3 cellular contexts compared by ENCODE assay signal in genomic region chr12:110921262-110921661, GRCh38.
TF ChIP-seq lines count a peak whose summit lies in the region.

No MANE protein-coding gene starts in this region.

TF ChIP-seq in SK-N-SH treated with all-trans-retinoic acid at 6 μM for 48 hours, 23 proteins besides CTCF, POLR2A, EP300 and RAD21:
- TF ChIP-seq ZNF565 (CRISPR knock-in tag; conservative IDR thresholded peaks at IDR 0.05; ENCODE audit: low read depth), result no peak
- no peak for TF ChIP-seq RARB (CRISPR knock-in tag; IDR thresholded peaks at IDR 0.05)
- TF ChIP-seq OSR1 (CRISPR knock-in tag; IDR thresholded peaks at IDR 0.05), result no peak
- TF ChIP-seq ZFP30 (CRISPR knock-in tag; IDR thresholded peaks at IDR 0.05), result no peak

TF ChIP-seq in SK-N-SH, 30 proteins besides CTCF, POLR2A, EP300 and RAD21:
- TF ChIP-seq POLR2AphosphoS5 (IDR thresholded peaks at IDR 0.05; ENCODE audit: low read depth, low read length), result no peak
- no peak for TF ChIP-seq FOXM1 (IDR thresholded peaks at IDR 0.05; ENCODE audit: low read depth)
- no peak for TF ChIP-seq CHD2 (IDR thresholded peaks at IDR 0.05; ENCODE audit: low read length, partially characterized antibody)
- TF ChIP-seq EZH2phosphoT487 (IDR thresholded peaks at IDR 0.05; ENCODE audit: borderline replicate concordance, low read depth), result no peak
- no peak for TF ChIP-seq TAF1 (IDR thresholded peaks at IDR 0.05; ENCODE audit: borderline replicate concordance, low read depth, low read length)
- no peak for TF ChIP-seq MEF2A (IDR thresholded peaks at IDR 0.05; ENCODE audit: borderline replicate concordance, low read depth)
- TF ChIP-seq JUND (IDR thresholded peaks at IDR 0.05), result no peak
- no peak for TF ChIP-seq YY1 (IDR thresholded peaks at IDR 0.05; ENCODE audit: low read depth)
- no peak for TF ChIP-seq MAX (IDR thresholded peaks at IDR 0.05; ENCODE audit: low read depth)
- TF ChIP-seq REST (IDR thresholded peaks at IDR 0.05; ENCODE audit: low read depth, low read length), result no peak
- no peak for TF ChIP-seq SMC3 (IDR thresholded peaks at IDR 0.05; ENCODE audit: low read depth, low read length)
- TF ChIP-seq ZBTB33 (IDR thresholded peaks at IDR 0.05; ENCODE audit: borderline replicate concordance, low read depth), result no peak
- no peak for TF ChIP-seq TEAD4 (IDR thresholded peaks at IDR 0.05; ENCODE audit: borderline replicate concordance, insufficient read depth)
- no peak for TF ChIP-seq RXRA (IDR thresholded peaks at IDR 0.05; ENCODE audit: borderline replicate concordance, low read depth)
- TF ChIP-seq PBX3 (IDR thresholded peaks at IDR 0.05), result no peak
- no peak for TF ChIP-seq USF1 (IDR thresholded peaks at IDR 0.05; ENCODE audit: borderline replicate concordance, low read depth)
- TF ChIP-seq FOSL2 (IDR thresholded peaks at IDR 0.05; ENCODE audit: borderline replicate concordance, low read depth), result no peak

TF ChIP-seq in H1, 55 proteins besides CTCF, POLR2A, EP300 and RAD21:
- TF ChIP-seq BCL11A (IDR thresholded peaks at IDR 0.05; ENCODE audit: low read depth in 2 of 2, low read length in 2 of 2), result no peak
- TF ChIP-seq CREB1 (IDR thresholded peaks at IDR 0.05), result no peak
- no peak for TF ChIP-seq TAF1 (IDR thresholded peaks at IDR 0.05; ENCODE audit: low read depth, low read length)
- no peak for TF ChIP-seq NRF1 (IDR thresholded peaks at IDR 0.05; ENCODE audit: low read depth, low read length)
- no peak for TF ChIP-seq SUZ12 (IDR thresholded peaks at IDR 0.05; ENCODE audit: low read length)
- TF ChIP-seq JUN (IDR thresholded peaks at IDR 0.05; ENCODE audit: low read depth, low read length), result no peak
- no peak for TF ChIP-seq E2F6 (IDR thresholded peaks at IDR 0.05)
- no peak for TF ChIP-seq MAX (IDR thresholded peaks at IDR 0.05)
- no peak for TF ChIP-seq SIX5 (IDR thresholded peaks at IDR 0.05; ENCODE audit: low read depth, low read length)
- TF ChIP-seq CHD7 (IDR thresholded peaks at IDR 0.05; ENCODE audit: insufficient replicate concordance, low read length), result no peak
